10 cellular contexts compared by ENCODE assay signal in genomic region chr2:58594175-58594574, GRCh38.
DNase-seq lines count a peak whose midpoint lies in the region; ATAC-seq lines count a peak whose summit lies in the region.
"Had no signal": no experiment of that assay in that cellular context is flagged by ENCODE, and none has a peak within 500 bp of the region (broad histone marks: within the 10 kb centered on the region; RNA-seq: fewer than 3 reads in every experiment).

No MANE protein-coding gene starts in this region.

- no peak overlapping the region for H3K27ac ChIP-seq in SJCRH30
- no peak overlapping the region for H3K27ac ChIP-seq in CD8-positive, alpha-beta memory T cell (ENCODE audit: low read depth, low read length)
- H3K27ac ChIP-seq: esophagus muscularis mucosa had no signal

- no peaks in the 10 kb centered on the region for H3K4me1 Mint-ChIP-seq in CD8-positive, alpha-beta memory T cell

- H3K4me3 Mint-ChIP-seq in CD8-positive, alpha-beta memory T cell, result no peak overlapping the region

- CTCF ChIA-PET in CD8-positive, alpha-beta memory T cell (lab: Charles Lee), result no interaction called here

- DNase-seq in NCI-H1436 (lab: John Stamatoyannopoulos, UW) (peak; percentile 34), NCI-H1436 treated with DMSO at 0.1 percent for 48 hours (lab: John Stamatoyannopoulos, UW) (no peak), HT-29 (ENCODE audit: low spot score) (peak; percentile 51), SJCRH30 (peak; percentile 15 to 41), lung microvascular endothelial cell (ENCODE audit: low read depth in 2 of 2) (peak; percentile 6 to 41), OCI-M2 (lab: John Stamatoyannopoulos, UW; ENCODE audit: unreplicated experiment) (no peak)
- DNase-seq in CD8-positive, alpha-beta memory T cell, result no peak

- H3K4me1 ChIP-seq in SJCRH30, result no peaks in the 10 kb centered on the region
- H3K4me1 ChIP-seq in CD8-positive, alpha-beta memory T cell (ENCODE audit: insufficient read depth, low read length), result no peaks in the 10 kb centered on the region
- H3K4me1 ChIP-seq: esophagus muscularis mucosa had no signal

- peak overlapping the region in 1 of 8 donors; percentile 70 for H3K27ac Mint-ChIP-seq in CD8-positive, alpha-beta memory T cell

- no peak overlapping the region for H3K4me3 ChIP-seq in SJCRH30
- H3K4me3 ChIP-seq in CD8-positive, alpha-beta memory T cell (ENCODE audit: low read length), result no peak overlapping the region
- H3K4me3 ChIP-seq: esophagus muscularis mucosa had no signal

- H3K9me3 Mint-ChIP-seq in CD8-positive, alpha-beta memory T cell, result peaks cover 0 to 7% (median 0%) of the 10 kb centered on the region in 5 donors

- peaks cover 0 to 2% of the 10 kb centered on the region in 2 donors for H3K27me3 Mint-ChIP-seq in CD8-positive, alpha-beta memory T cell

- H3K36me3 ChIP-seq in SJCRH30, result no peaks in the 10 kb centered on the region
- no peaks in the 10 kb centered on the region for H3K36me3 ChIP-seq in CD8-positive, alpha-beta memory T cell (ENCODE audit: insufficient read depth, low read length)
- H3K36me3 ChIP-seq: esophagus muscularis mucosa had no signal

- no peaks in the 10 kb centered on the region for H3K27me3 ChIP-seq in SJCRH30
- no peaks in the 10 kb centered on the region for H3K27me3 ChIP-seq in CD8-positive, alpha-beta memory T cell (ENCODE audit: insufficient read depth, low read length, poor library complexity, severe bottlenecking)
- H3K27me3 ChIP-seq: esophagus muscularis mucosa had no signal

- H3K36me3 Mint-ChIP-seq in CD8-positive, alpha-beta memory T cell, result no peaks in the 10 kb centered on the region

- no peaks in the 10 kb centered on the region for H3K9me3 ChIP-seq in SJCRH30 (replicated peaks)
- H3K9me3 ChIP-seq in CD8-positive, alpha-beta memory T cell (ENCODE audit: low read length), result no peaks in the 10 kb centered on the region
- H3K9me3 ChIP-seq: esophagus muscularis mucosa had no signal

- ATAC-seq in GM18858 (IDR thresholded peaks at IDR 0.05; ENCODE audit: unreplicated experiment), result no peak
- ATAC-seq: activated CD4-positive, CD25-positive, alpha-beta regulatory T cell treated with anti-CD3 and anti-CD28 coated beads, Interleukin-2, amount 50 U/mL, for 24 hours had no signal

- POLR2A ChIA-PET in CD8-positive, alpha-beta memory T cell (lab: Charles Lee), result no interaction called here

Comparison
In these comparisons a context has a peak if more than half of its experiments do, and no peak if none do; other contexts are left out.
1. DNase-seq: peak in NCI-H1436 (single experiment), HT-29 (single experiment), SJCRH30 (2 of 2) and lung microvascular endothelial cell (2 of 2); none in NCI-H1436 treated with DMSO at 0.1 percent for 48 hours (single experiment), CD8-positive, alpha-beta memory T cell (0 of 5) and OCI-M2 (single experiment).